ENCODE assay signal across 1 cellular context in the genomic region with DNA sequence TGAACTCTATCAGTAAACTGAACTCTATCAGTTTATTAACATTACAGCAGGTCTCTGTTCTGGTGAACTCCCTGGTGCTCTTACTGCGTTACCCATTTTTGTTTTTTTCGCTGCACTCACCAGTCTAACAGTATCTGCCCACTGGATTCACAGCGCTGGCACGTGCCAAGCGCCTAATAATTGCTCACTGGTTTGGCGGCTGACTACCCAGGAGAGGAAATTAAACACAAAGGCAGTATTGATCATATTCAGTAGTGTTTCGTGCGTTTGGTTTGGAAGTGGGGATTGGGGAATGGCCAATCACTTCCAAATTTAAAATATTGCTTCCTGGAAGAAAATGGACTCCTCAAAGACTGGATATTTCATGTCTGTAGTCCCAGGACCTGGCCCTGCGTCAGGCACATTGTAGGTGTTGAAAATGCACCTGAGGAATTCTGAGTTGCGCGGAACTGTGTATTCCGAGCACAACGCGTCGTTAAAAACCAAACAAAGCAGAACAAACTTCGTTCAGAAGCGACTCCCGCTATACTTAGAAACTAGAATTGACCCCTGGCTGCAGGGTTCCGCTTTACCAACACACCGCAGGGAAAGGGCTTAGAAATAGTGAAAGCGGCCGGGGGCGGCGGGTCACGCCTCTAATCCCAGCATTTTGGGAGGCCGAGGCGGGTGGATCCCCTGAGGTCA.
TF ChIP-seq lines count a peak whose summit lies in the region.

No MANE protein-coding gene starts in this region.

TF ChIP-seq in K562, 482 proteins besides CTCF, POLR2A, EP300 and RAD21 (continued from another document and continues in another):
- no peak for TF ChIP-seq TEAD1 (CRISPR knock-in tag; IDR thresholded peaks at IDR 0.05)
- TF ChIP-seq, protein P1, sequence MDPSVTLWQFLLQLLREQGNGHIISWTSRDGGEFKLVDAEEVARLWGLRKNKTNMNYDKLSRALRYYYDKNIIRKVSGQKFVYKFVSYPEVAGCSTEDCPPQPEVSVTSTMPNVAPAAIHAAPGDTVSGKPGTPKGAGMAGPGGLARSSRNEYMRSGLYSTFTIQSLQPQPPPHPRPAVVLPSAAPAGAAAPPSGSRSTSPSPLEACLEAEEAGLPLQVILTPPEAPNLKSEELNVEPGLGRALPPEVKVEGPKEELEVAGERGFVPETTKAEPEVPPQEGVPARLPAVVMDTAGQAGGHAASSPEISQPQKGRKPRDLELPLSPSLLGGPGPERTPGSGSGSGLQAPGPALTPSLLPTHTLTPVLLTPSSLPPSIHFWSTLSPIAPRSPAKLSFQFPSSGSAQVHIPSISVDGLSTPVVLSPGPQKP (CRISPR knock-in tag; IDR thresholded peaks at IDR 0.05), result no peak
- TF ChIP-seq E2F4 (CRISPR knock-in tag; IDR thresholded peaks at IDR 0.05; ENCODE audit: low read depth), result no peak
- no peak for TF ChIP-seq CREB3L1 (IDR thresholded peaks at IDR 0.05; ENCODE audit: borderline replicate concordance, low read depth)
- TF ChIP-seq U2AF2 (optimal IDR thresholded peaks at IDR 0.05; ENCODE audit: low read depth, low read length), result no peak
- peak; percentile 8 for TF ChIP-seq KDM5B (IDR thresholded peaks at IDR 0.05; ENCODE audit: insufficient replicate concordance, low read depth, low read length)
- TF ChIP-seq FOXA3 (CRISPR knock-in tag; conservative IDR thresholded peaks at IDR 0.05 in 1 of 2, IDR thresholded peaks at IDR 0.05 in 1 of 2), result no peak
- TF ChIP-seq RNF2 (IDR thresholded peaks at IDR 0.05), result no peak
- no peak for TF ChIP-seq JUN (IDR thresholded peaks at IDR 0.05; ENCODE audit: borderline replicate concordance, low read depth, low read length)
- no peak for TF ChIP-seq JUN (CRISPR knock-in tag; IDR thresholded peaks at IDR 0.05; ENCODE audit: borderline replicate concordance)
- TF ChIP-seq DEAF1 (CRISPR knock-in tag; IDR thresholded peaks at IDR 0.05), result no peak
- no peak for TF ChIP-seq FOXP4 (CRISPR knock-in tag; IDR thresholded peaks at IDR 0.05; ENCODE audit: borderline replicate concordance)
- TF ChIP-seq, protein P2, sequence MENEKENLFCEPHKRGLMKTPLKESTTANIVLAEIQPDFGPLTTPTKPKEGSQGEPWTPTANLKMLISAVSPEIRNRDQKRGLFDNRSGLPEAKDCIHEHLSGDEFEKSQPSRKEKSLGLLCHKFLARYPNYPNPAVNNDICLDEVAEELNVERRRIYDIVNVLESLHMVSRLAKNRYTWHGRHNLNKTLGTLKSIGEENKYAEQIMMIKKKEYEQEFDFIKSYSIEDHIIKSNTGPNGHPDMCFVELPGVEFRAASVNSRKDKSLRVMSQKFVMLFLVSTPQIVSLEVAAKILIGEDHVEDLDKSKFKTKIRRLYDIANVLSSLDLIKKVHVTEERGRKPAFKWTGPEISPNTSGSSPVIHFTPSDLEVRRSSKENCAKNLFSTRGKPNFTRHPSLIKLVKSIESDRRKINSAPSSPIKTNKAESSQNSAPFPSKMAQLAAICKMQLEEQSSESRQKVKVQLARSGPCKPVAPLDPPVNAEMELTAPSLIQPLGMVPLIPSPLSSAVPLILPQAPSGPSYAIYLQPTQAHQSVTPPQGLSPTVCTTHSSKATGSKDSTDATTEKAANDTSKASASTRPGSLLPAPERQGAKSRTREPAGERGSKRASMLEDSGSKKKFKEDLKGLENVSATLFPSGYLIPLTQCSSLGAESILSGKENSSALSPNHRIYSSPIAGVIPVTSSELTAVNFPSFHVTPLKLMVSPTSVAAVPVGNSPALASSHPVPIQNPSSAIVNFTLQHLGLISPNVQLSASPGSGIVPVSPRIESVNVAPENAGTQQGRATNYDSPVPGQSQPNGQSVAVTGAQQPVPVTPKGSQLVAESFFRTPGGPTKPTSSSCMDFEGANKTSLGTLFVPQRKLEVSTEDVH (IDR thresholded peaks at IDR 0.05; ENCODE audit: low read depth, partially characterized antibody), result no peak
- TF ChIP-seq ZNF41 (CRISPR knock-in tag; conservative IDR thresholded peaks at IDR 0.05), result no peak
- no peak for TF ChIP-seq NRF1 (conservative IDR thresholded peaks at IDR 0.05 in 1 of 2, IDR thresholded peaks at IDR 0.05 in 1 of 2)
- TF ChIP-seq BRF1 (IDR thresholded peaks at IDR 0.05; ENCODE audit: borderline replicate concordance, extremely low read depth, insufficient read length), result no peak
- TF ChIP-seq ZNF384 (IDR thresholded peaks at IDR 0.05; ENCODE audit: low read depth, low read length), result no peak
- no peak for TF ChIP-seq SMAD3 (CRISPR knock-in tag; conservative IDR thresholded peaks at IDR 0.05)
- no peak for TF ChIP-seq ILK (tag; IDR thresholded peaks at IDR 0.05; ENCODE audit: borderline replicate concordance, low read depth)
- TF ChIP-seq, protein P3, sequence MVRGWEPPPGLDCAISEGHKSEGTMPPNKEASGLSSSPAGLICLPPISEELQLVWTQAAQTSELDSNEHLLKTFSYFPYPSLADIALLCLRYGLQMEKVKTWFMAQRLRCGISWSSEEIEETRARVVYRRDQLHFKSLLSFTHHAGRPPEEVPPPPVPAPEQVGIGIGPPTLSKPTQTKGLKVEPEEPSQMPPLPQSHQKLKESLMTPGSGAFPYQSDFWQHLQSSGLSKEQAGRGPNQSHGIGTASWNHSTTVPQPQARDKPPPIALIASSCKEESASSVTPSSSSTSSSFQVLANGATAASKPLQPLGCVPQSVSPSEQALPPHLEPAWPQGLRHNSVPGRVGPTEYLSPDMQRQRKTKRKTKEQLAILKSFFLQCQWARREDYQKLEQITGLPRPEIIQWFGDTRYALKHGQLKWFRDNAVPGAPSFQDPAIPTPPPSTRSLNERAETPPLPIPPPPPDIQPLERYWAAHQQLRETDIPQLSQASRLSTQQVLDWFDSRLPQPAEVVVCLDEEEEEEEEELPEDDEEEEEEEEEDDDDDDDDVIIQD (CRISPR knock-in tag; IDR thresholded peaks at IDR 0.05), result no peak
- no peak for TF ChIP-seq SMAD4 (CRISPR knock-in tag; conservative IDR thresholded peaks at IDR 0.05)
- TF ChIP-seq E2F3 (CRISPR knock-in tag; IDR thresholded peaks at IDR 0.05), result no peak
- 0 out of 2 replicates have a peak, but pooled peaks have one; percentile 27 for TF ChIP-seq ELF1 (tag; IDR thresholded peaks at IDR 0.05)
- no peak for TF ChIP-seq NR4A1 (CRISPR knock-in tag; IDR thresholded peaks at IDR 0.05)
- TF ChIP-seq NR4A1 (tag; IDR thresholded peaks at IDR 0.05), result no peak
- TF ChIP-seq, protein P4, sequence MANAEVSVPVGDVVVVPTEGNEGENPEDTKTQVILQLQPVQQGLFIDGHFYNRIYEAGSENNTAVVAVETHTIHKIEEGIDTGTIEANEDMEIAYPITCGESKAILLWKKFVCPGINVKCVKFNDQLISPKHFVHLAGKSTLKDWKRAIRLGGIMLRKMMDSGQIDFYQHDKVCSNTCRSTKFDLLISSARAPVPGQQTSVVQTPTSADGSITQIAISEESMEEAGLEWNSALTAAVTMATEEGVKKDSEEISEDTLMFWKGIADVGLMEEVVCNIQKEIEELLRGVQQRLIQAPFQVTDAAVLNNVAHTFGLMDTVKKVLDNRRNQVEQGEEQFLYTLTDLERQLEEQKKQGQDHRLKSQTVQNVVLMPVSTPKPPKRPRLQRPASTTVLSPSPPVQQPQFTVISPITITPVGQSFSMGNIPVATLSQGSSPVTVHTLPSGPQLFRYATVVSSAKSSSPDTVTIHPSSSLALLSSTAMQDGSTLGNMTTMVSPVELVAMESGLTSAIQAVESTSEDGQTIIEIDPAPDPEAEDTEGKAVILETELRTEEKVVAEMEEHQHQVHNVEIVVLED (CRISPR knock-in tag; IDR thresholded peaks at IDR 0.05), result no peak
- TF ChIP-seq MEF2A (IDR thresholded peaks at IDR 0.05; ENCODE audit: control insufficient read depth, low read depth, low read length), result no peak
- peak; percentile 27; the same call in 1 of the 2 replicates for TF ChIP-seq PHF8 (IDR thresholded peaks at IDR 0.05; ENCODE audit: borderline replicate concordance, low read length)
- TF ChIP-seq ZNF77 (CRISPR knock-in tag; IDR thresholded peaks at IDR 0.05), result no peak
- no peak for TF ChIP-seq NCOA4 (IDR thresholded peaks at IDR 0.05; ENCODE audit: partially characterized antibody)
- TF ChIP-seq, protein P5, sequence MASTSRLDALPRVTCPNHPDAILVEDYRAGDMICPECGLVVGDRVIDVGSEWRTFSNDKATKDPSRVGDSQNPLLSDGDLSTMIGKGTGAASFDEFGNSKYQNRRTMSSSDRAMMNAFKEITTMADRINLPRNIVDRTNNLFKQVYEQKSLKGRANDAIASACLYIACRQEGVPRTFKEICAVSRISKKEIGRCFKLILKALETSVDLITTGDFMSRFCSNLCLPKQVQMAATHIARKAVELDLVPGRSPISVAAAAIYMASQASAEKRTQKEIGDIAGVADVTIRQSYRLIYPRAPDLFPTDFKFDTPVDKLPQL (IDR thresholded peaks at IDR 0.05; ENCODE audit: extremely low read depth, insufficient read length), result no peak
- TF ChIP-seq NFATC3 (IDR thresholded peaks at IDR 0.05), result no peak
- TF ChIP-seq PCBP2 (IDR thresholded peaks at IDR 0.05; ENCODE audit: low read depth, low read length, poor library complexity, severe bottlenecking), result no peak
- TF ChIP-seq ZNF639 (CRISPR knock-in tag; conservative IDR thresholded peaks at IDR 0.05 in 1 of 2, IDR thresholded peaks at IDR 0.05 in 1 of 2), result no peak
- TF ChIP-seq VEZF1 (CRISPR knock-in tag; IDR thresholded peaks at IDR 0.05), result no peak
- no peak for TF ChIP-seq TCF7 (IDR thresholded peaks at IDR 0.05; ENCODE audit: borderline replicate concordance)
- TF ChIP-seq RHOXF2B (CRISPR knock-in tag; conservative IDR thresholded peaks at IDR 0.05), result no peak
